8 cellular contexts compared by ENCODE assay signal in the genomic region with DNA sequence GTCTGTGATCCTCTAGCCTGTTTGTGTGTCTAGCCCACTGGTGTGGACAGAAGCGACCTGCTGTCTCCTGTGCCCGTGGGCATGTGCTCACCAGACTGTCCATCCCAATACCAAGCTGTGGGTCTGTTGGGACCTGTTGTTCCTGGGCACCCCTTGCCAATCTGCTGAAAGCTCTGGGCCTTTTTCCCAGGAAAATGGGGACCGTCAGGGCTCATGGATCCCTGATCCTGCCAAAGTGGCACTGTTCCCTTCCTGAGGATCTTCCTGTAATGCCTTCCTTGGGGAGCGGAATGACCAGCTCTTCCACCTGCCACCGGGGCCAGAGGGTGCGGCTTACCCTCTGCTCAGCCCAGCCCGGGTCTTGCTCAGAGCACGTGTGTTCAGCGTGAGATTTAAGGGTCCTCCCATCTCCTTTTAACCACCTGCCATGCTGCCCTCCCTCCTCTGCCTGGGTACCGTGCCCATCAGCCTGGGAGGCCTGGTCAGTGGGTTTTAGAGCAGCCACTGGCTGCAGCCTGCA. TPM values are rescaled to one million over a fixed set of nuclear protein-coding genes. Genes with fewer than 3 reads are reported as not detected.
DNase-seq lines count a peak whose midpoint lies in the region; TF ChIP-seq lines count a peak whose summit lies in the region.

No MANE protein-coding gene starts in this region.

- H3K4me3 Mint-ChIP-seq in activated CD4-positive, alpha-beta T cell treated with anti-CD3 and anti-CD28 coated beads, Interleukin-2, amount 10 ng/mL, durations not matched to agents 24 days and 14 days = peak overlapping the region; percentile 19
- no peak overlapping the region for H3K4me3 Mint-ChIP-seq in activated naive CD8-positive, alpha-beta T cell
- peak overlapping the region in 4 of 5 donors; percentile 66 to 77 (median 73) for H3K4me3 Mint-ChIP-seq in immature natural killer cell

- H3K27ac ChIP-seq in suprapubic skin (peak overlapping the region; percentile 88), tibial artery (peak overlapping the region in 1 of 2 donors; percentile 22)

- DNase-seq in activated CD4-positive, alpha-beta T cell treated with anti-CD3 and anti-CD28 coated beads, Interleukin-2, amount 10 ng/mL, durations not matched to agents 24 days and 14 days = no peak
- no peak for DNase-seq in activated CD4-positive, alpha-beta T cell treated with anti-CD3 and anti-CD28 coated beads, Interleukin-2, amount 50 U/mL, for 48 hours
- DNase-seq in immature natural killer cell (no peak), suprapubic skin (ENCODE audit: low spot score in 2 of 2) (no peak), ACHN (no peak), NCI-H1092 (lab: John Stamatoyannopoulos, UW) (no peak), tibial artery (no peak)

- peaks cover 1% of the 10 kb centered on the region for H3K27me3 Mint-ChIP-seq in activated CD4-positive, alpha-beta T cell treated with anti-CD3 and anti-CD28 coated beads, Interleukin-2, amount 10 ng/mL, durations not matched to agents 24 days and 14 days
- no peaks in the 10 kb centered on the region for H3K27me3 Mint-ChIP-seq in activated naive CD8-positive, alpha-beta T cell
- H3K27me3 Mint-ChIP-seq in immature natural killer cell (ENCODE audit: low read depth in 3 of 3) = peaks cover 7 to 12% (median 7%) of the 10 kb centered on the region in 3 donors

- no peaks in the 10 kb centered on the region for H3K9me3 ChIP-seq in suprapubic skin
- no peaks in the 10 kb centered on the region for H3K9me3 ChIP-seq in tibial artery

- H3K4me1 ChIP-seq in suprapubic skin = peaks cover 96% of the 10 kb centered on the region
- H3K4me1 ChIP-seq in tibial artery = peaks cover 0 to 36% (median 29%) of the 10 kb centered on the region in 4 donors

- peaks cover 20% of the 10 kb centered on the region for H3K4me1 Mint-ChIP-seq in activated CD4-positive, alpha-beta T cell treated with anti-CD3 and anti-CD28 coated beads, Interleukin-2, amount 10 ng/mL, durations not matched to agents 24 days and 14 days
- H3K4me1 Mint-ChIP-seq in activated naive CD8-positive, alpha-beta T cell (ENCODE audit: low read depth) = peaks cover 19% of the 10 kb centered on the region
- peaks cover 11 to 21% of the 10 kb centered on the region in 2 donors for H3K4me1 Mint-ChIP-seq in immature natural killer cell

- TF ChIP-seq EP300 in suprapubic skin (IDR thresholded peaks at IDR 0.05) = no peak

- no peak overlapping the region for H3K4me3 ChIP-seq in suprapubic skin
- no peak overlapping the region for H3K4me3 ChIP-seq in tibial artery

- 40% methylated on average over 2 of the region's 10 CpGs for WGBS in suprapubic skin

- H3K27ac Mint-ChIP-seq in activated CD4-positive, alpha-beta T cell treated with anti-CD3 and anti-CD28 coated beads, Interleukin-2, amount 10 ng/mL, durations not matched to agents 24 days and 14 days = peak overlapping the region; percentile 74
- H3K27ac Mint-ChIP-seq in activated naive CD8-positive, alpha-beta T cell = peak overlapping the region; percentile 46
- H3K27ac Mint-ChIP-seq in immature natural killer cell = peak overlapping the region; percentile 64 to 94 (median 88)

- no peaks in the 10 kb centered on the region for H3K36me3 Mint-ChIP-seq in activated CD4-positive, alpha-beta T cell treated with anti-CD3 and anti-CD28 coated beads, Interleukin-2, amount 10 ng/mL, durations not matched to agents 24 days and 14 days (ENCODE audit: low read depth)
- H3K36me3 Mint-ChIP-seq in activated naive CD8-positive, alpha-beta T cell = no peaks in the 10 kb centered on the region
- no peaks in the 10 kb centered on the region for H3K36me3 Mint-ChIP-seq in immature natural killer cell

- no peak for TF ChIP-seq POLR2A in suprapubic skin (IDR thresholded peaks at IDR 0.05)

- H3K27me3 ChIP-seq in suprapubic skin (no peaks in the 10 kb centered on the region), tibial artery (no peaks in the 10 kb centered on the region)

- intact Hi-C loops in activated CD4-positive, alpha-beta T cell treated with anti-CD3 and anti-CD28 coated beads, Interleukin-2, amount 10 ng/mL, durations not matched to agents 24 days and 14 days (cut with micrococcal nuclease) = no loop called here
- intact Hi-C loops in tibial artery (cut with DNase I; ENCODE audit: low total_unique reads) = loop anchor here (5.0 kb wide), 1 partner anchor 57 kb away; the partner anchor contains the start of gene BAIAP2

- H3K9me3 Mint-ChIP-seq in activated CD4-positive, alpha-beta T cell treated with anti-CD3 and anti-CD28 coated beads, Interleukin-2, amount 10 ng/mL, durations not matched to agents 24 days and 14 days = no peaks in the 10 kb centered on the region
- H3K9me3 Mint-ChIP-seq in activated naive CD8-positive, alpha-beta T cell (ENCODE audit: low read depth) = no peaks in the 10 kb centered on the region
- no peaks in the 10 kb centered on the region for H3K9me3 Mint-ChIP-seq in immature natural killer cell

- in situ Hi-C loops in ACHN (cut with HindIII; ENCODE audit: low pct_ligation_motif_present, low pct_unique_long_range_greater_than_20kb, low sequenced_read_pairs) = no loop called here

- H3K36me3 ChIP-seq in suprapubic skin = no peaks in the 10 kb centered on the region
- no peaks in the 10 kb centered on the region for H3K36me3 ChIP-seq in tibial artery

- TF ChIP-seq CTCF in suprapubic skin (IDR thresholded peaks at IDR 0.05) = no peak
- no peak for TF ChIP-seq CTCF in tibial artery (IDR thresholded peaks at IDR 0.05)

RNA-seq across cellular contexts. Expression of gene BAIAP2, which starts 59.3 kb away (rescaled TPM):
- 4.4 and 5.5 TPM in 2 replicates for total RNA-seq in activated CD4-positive, alpha-beta T cell treated with anti-CD3 and anti-CD28 coated beads, Interleukin-2, amount 10 ng/mL, durations not matched to agents 24 days and 14 days
- 1 to 10 TPM; 1.1 to 5.1 (median 4.7) TPM for polyA plus RNA-seq in immature natural killer cell
- 100 to 1,000 TPM; 214 to 283 (median 260) TPM for total RNA-seq in suprapubic skin

Comparison
In these comparisons a context has a peak if more than half of its experiments do, and no peak if none do; other contexts are left out.
1. RNA of gene BAIAP2, which starts 59.3 kb away (total RNA-seq): 214 to 283 TPM in suprapubic skin; 4.4 to 5.5 TPM in activated CD4-positive, alpha-beta T cell treated with anti-CD3 and anti-CD28 coated beads, Interleukin-2, amount 10 ng/mL, durations not matched to agents 24 days and 14 days; every median in the first group is over 10 times any median in the second.
2. Peak in every context shown above with its lines, with median percentiles within 50 percentile points of each other: H3K27ac Mint-ChIP-seq.